Comparison of ENCODE assay signal across 17 cellular contexts in genomic region chr1:44040418-44040817, GRCh38.
"Had no signal": no experiment of that assay in that cellular context is flagged by ENCODE, and none has a peak within 500 bp of the region (broad histone marks: within the 10 kb centered on the region; RNA-seq: fewer than 3 reads in every experiment).

No MANE protein-coding gene starts in this region.

- ATAC-seq: activated CD8-positive, alpha-beta T cell treated with anti-CD3 and anti-CD28 coated beads for 36 hours; body of pancreas; left lobe of liver; natural killer cell treated with Interleukin-12 subunit alpha and Interleukin-12 subunit beta and Interleukin-15 and Interleukin-18, amount 100 ng/mL, for 72 hours; sciatic nerve had no signal

- DNase-seq: activated B cell treated with CpG ODN at 0.5 μM for 24 hours; activated CD4-positive, alpha-beta T cell treated with anti-CD3 and anti-CD28 coated beads, Interleukin-2, amount 10 ng/mL, durations not matched to agents 24 days and 14 days; activated CD8-positive, alpha-beta T cell treated with anti-CD3 and anti-CD28 coated beads for 36 hours; activated naive CD4-positive, alpha-beta T cell treated with Interleukin-2 at 50 U/mL for 16 hours; activated naive CD8-positive, alpha-beta T cell treated with anti-CD3 and anti-CD28 coated beads, Interleukin-2, amount 10 ng/mL, durations not matched to agents 7 days and 5 days; activated T-cell treated with anti-CD3 and anti-CD28 coated beads, Interleukin-2, amount 50 U/mL, for 24 hours; body of pancreas; caudate nucleus; hypothalamus; kidney; stimulated activated CD4-positive, alpha-beta T cell treated with anti-CD3 and anti-CD28 coated beads, Interleukin-4, amount 100 ng/mL, for 1 hour; testis had no signal

- H3K4me3 ChIP-seq: body of pancreas, lung, smooth muscle cell, testis had no signal
